Comparison of ENCODE assay signal across 1 cellular context in the genomic region with DNA sequence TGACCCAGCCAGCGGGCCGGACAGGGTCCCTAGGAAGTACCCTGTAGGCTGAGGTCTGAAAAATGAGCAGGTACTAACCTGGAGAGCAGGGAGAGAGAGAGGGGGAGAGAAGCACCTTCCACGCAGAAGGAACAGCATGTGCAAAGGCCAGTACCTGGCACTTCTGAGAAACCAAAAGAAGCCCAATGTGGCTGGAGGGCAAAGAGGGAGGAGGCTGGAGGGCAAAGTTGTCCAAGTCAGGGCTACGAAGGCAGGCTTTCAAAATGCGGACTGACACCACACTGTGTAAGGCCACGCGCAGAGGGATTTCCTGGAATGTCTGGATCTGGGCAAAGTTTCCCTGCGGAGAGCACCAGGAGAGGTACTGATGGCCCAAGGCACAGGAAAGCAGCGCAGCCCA.
TF ChIP-seq lines count a peak whose summit lies in the region.

No MANE protein-coding gene starts in this region.

TF ChIP-seq in H1, 55 proteins besides CTCF, POLR2A, EP300 and RAD21:
- TF ChIP-seq POU5F1 (IDR thresholded peaks at IDR 0.05; ENCODE audit: low read depth, low read length) (no peak), SIX5 (IDR thresholded peaks at IDR 0.05; ENCODE audit: low read depth, low read length) (no peak), SRF (IDR thresholded peaks at IDR 0.05; ENCODE audit: low read depth, low read length) (no peak), EGR1 (IDR thresholded peaks at IDR 0.05; ENCODE audit: borderline replicate concordance, low read depth, low read length) (no peak), GTF2F1 (IDR thresholded peaks at IDR 0.05; ENCODE audit: borderline replicate concordance, low read depth, low read length) (no peak), JUND (IDR thresholded peaks at IDR 0.05; ENCODE audit: low read length) (no peak), CBX8 (IDR thresholded peaks at IDR 0.05; ENCODE audit: borderline replicate concordance, low read depth, low read length) (no peak), SUZ12 (IDR thresholded peaks at IDR 0.05; ENCODE audit: low read length) (no peak), KDM1A (IDR thresholded peaks at IDR 0.05; ENCODE audit: borderline replicate concordance, low read length) (no peak), CEBPB (IDR thresholded peaks at IDR 0.05; ENCODE audit: low read depth, low read length) (no peak), SAP30 (IDR thresholded peaks at IDR 0.05; ENCODE audit: insufficient read depth, insufficient replicate concordance, low read length) (no peak), HDAC2 (IDR thresholded peaks at IDR 0.05; ENCODE audit: borderline replicate concordance in 1 of 2, low read depth in 2 of 2, low read length in 2 of 2) (no peak), SP2 (IDR thresholded peaks at IDR 0.05; ENCODE audit: low read length) (no peak), CREB1 (IDR thresholded peaks at IDR 0.05) (no peak)
- TF ChIP-seq, protein P1, sequence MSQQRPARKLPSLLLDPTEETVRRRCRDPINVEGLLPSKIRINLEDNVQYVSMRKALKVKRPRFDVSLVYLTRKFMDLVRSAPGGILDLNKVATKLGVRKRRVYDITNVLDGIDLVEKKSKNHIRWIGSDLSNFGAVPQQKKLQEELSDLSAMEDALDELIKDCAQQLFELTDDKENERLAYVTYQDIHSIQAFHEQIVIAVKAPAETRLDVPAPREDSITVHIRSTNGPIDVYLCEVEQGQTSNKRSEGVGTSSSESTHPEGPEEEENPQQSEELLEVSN (IDR thresholded peaks at IDR 0.05), result no peak
- TF ChIP-seq, protein P2, sequence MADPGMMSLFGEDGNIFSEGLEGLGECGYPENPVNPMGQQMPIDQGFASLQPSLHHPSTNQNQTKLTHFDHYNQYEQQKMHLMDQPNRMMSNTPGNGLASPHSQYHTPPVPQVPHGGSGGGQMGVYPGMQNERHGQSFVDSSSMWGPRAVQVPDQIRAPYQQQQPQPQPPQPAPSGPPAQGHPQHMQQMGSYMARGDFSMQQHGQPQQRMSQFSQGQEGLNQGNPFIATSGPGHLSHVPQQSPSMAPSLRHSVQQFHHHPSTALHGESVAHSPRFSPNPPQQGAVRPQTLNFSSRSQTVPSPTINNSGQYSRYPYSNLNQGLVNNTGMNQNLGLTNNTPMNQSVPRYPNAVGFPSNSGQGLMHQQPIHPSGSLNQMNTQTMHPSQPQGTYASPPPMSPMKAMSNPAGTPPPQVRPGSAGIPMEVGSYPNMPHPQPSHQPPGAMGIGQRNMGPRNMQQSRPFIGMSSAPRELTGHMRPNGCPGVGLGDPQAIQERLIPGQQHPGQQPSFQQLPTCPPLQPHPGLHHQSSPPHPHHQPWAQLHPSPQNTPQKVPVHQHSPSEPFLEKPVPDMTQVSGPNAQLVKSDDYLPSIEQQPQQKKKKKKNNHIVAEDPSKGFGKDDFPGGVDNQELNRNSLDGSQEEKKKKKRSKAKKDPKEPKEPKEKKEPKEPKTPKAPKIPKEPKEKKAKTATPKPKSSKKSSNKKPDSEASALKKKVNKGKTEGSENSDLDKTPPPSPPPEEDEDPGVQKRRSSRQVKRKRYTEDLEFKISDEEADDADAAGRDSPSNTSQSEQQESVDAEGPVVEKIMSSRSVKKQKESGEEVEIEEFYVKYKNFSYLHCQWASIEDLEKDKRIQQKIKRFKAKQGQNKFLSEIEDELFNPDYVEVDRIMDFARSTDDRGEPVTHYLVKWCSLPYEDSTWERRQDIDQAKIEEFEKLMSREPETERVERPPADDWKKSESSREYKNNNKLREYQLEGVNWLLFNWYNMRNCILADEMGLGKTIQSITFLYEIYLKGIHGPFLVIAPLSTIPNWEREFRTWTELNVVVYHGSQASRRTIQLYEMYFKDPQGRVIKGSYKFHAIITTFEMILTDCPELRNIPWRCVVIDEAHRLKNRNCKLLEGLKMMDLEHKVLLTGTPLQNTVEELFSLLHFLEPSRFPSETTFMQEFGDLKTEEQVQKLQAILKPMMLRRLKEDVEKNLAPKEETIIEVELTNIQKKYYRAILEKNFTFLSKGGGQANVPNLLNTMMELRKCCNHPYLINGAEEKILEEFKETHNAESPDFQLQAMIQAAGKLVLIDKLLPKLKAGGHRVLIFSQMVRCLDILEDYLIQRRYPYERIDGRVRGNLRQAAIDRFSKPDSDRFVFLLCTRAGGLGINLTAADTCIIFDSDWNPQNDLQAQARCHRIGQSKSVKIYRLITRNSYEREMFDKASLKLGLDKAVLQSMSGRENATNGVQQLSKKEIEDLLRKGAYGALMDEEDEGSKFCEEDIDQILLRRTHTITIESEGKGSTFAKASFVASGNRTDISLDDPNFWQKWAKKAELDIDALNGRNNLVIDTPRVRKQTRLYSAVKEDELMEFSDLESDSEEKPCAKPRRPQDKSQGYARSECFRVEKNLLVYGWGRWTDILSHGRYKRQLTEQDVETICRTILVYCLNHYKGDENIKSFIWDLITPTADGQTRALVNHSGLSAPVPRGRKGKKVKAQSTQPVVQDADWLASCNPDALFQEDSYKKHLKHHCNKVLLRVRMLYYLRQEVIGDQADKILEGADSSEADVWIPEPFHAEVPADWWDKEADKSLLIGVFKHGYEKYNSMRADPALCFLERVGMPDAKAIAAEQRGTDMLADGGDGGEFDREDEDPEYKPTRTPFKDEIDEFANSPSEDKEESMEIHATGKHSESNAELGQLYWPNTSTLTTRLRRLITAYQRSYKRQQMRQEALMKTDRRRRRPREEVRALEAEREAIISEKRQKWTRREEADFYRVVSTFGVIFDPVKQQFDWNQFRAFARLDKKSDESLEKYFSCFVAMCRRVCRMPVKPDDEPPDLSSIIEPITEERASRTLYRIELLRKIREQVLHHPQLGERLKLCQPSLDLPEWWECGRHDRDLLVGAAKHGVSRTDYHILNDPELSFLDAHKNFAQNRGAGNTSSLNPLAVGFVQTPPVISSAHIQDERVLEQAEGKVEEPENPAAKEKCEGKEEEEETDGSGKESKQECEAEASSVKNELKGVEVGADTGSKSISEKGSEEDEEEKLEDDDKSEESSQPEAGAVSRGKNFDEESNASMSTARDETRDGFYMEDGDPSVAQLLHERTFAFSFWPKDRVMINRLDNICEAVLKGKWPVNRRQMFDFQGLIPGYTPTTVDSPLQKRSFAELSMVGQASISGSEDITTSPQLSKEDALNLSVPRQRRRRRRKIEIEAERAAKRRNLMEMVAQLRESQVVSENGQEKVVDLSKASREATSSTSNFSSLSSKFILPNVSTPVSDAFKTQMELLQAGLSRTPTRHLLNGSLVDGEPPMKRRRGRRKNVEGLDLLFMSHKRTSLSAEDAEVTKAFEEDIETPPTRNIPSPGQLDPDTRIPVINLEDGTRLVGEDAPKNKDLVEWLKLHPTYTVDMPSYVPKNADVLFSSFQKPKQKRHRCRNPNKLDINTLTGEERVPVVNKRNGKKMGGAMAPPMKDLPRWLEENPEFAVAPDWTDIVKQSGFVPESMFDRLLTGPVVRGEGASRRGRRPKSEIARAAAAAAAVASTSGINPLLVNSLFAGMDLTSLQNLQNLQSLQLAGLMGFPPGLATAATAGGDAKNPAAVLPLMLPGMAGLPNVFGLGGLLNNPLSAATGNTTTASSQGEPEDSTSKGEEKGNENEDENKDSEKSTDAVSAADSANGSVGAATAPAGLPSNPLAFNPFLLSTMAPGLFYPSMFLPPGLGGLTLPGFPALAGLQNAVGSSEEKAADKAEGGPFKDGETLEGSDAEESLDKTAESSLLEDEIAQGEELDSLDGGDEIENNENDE (IDR thresholded peaks at IDR 0.05; ENCODE audit: insufficient replicate concordance, low read length), result no peak
- TF ChIP-seq, protein P3, sequence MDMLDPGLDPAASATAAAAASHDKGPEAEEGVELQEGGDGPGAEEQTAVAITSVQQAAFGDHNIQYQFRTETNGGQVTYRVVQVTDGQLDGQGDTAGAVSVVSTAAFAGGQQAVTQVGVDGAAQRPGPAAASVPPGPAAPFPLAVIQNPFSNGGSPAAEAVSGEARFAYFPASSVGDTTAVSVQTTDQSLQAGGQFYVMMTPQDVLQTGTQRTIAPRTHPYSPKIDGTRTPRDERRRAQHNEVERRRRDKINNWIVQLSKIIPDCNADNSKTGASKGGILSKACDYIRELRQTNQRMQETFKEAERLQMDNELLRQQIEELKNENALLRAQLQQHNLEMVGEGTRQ (IDR thresholded peaks at IDR 0.05; ENCODE audit: low read length), result no peak
